13 cellular contexts compared by ENCODE assay signal in genomic region chr20:48195121-48195870, GRCh38.
DNase-seq lines count a peak whose midpoint lies in the region; ATAC-seq and TF ChIP-seq lines count a peak whose summit lies in the region.
"Had no signal": no experiment of that assay in that cellular context is flagged by ENCODE, and none has a peak within 500 bp of the region (broad histone marks: within the 10 kb centered on the region; RNA-seq: fewer than 3 reads in every experiment).

No MANE protein-coding gene starts in this region.

- TF ChIP-seq CTCF in WERI-Rb-1 (IDR thresholded peaks at IDR 0.05; ENCODE audit: low read depth, low read length), result no peak
- TF ChIP-seq CTCF in progenitor cell of endocrine pancreas (IDR thresholded peaks at IDR 0.05; ENCODE audit: unreplicated experiment), result no peak

- H3K9me3 ChIP-seq in WERI-Rb-1 (ENCODE audit: severe bottlenecking), result no peaks in the 10 kb centered on the region

- DNase-seq in DMS 273 (lab: John Stamatoyannopoulos, UW; ENCODE audit: unreplicated experiment) (peak; percentile 27), DMS 273 treated with DMSO at 0.1 percent for 48 hours (lab: John Stamatoyannopoulos, UW) (no peak), WERI-Rb-1 (no peak), kidney tubule cell (ENCODE audit: low spot score) (peak; percentile 58), progenitor cell of endocrine pancreas (ENCODE audit: low spot score, unreplicated experiment) (no peak), activated T-cell treated with anti-CD3 and anti-CD28 coated beads for 4 hours (no peak)
- DNase-seq: Calu3; CD4-positive, alpha-beta T cell; EL; HCEC 1CT had no signal

- no peaks in the 10 kb centered on the region for H3K36me3 ChIP-seq in WERI-Rb-1
- H3K36me3 ChIP-seq: BLaER1 treated with 17β-estradiol and CSF1 and Interleukin-3, amounts not matched to agents 10 nM and 100 nM had no signal

- no peak overlapping the region for H3K4me3 Mint-ChIP-seq in progenitor cell of endocrine pancreas (ENCODE audit: low read depth)
- H3K4me3 Mint-ChIP-seq: CD4-positive, alpha-beta T cell had no signal

- peak overlapping the region; percentile 53; the same call in 1 of the 2 replicates for H3K27ac ChIP-seq in WERI-Rb-1
- H3K27ac ChIP-seq: 22Rv1; BLaER1 treated with 17β-estradiol and CSF1 and Interleukin-3, amounts not matched to agents 10 nM and 100 nM had no signal

- H3K36me3 Mint-ChIP-seq in progenitor cell of endocrine pancreas (ENCODE audit: insufficient read depth), result no peaks in the 10 kb centered on the region

- no peak for ATAC-seq in GM19035 (IDR thresholded peaks at IDR 0.05; ENCODE audit: unreplicated experiment)

- no peaks in the 10 kb centered on the region for H3K9me3 Mint-ChIP-seq in progenitor cell of endocrine pancreas (ENCODE audit: low read depth)
- H3K9me3 Mint-ChIP-seq: CD4-positive, alpha-beta T cell had no signal

- no peaks in the 10 kb centered on the region for H3K27me3 ChIP-seq in WERI-Rb-1 (ENCODE audit: insufficient read depth, low read depth, severe bottlenecking)
- H3K27me3 ChIP-seq: BLaER1 treated with 17β-estradiol and CSF1 and Interleukin-3, amounts not matched to agents 10 nM and 100 nM had no signal

- no peak overlapping the region for H3K4me3 ChIP-seq in WERI-Rb-1 (ENCODE audit: low read depth, low read length)
- H3K4me3 ChIP-seq: BLaER1 treated with 17β-estradiol and CSF1 and Interleukin-3, amounts not matched to agents 10 nM and 100 nM had no signal

- peaks cover 21% of the 10 kb centered on the region for H3K4me1 Mint-ChIP-seq in progenitor cell of endocrine pancreas (ENCODE audit: low read depth)

- peaks cover 6% of the 10 kb centered on the region for H3K27me3 Mint-ChIP-seq in progenitor cell of endocrine pancreas
- H3K27me3 Mint-ChIP-seq: CD4-positive, alpha-beta T cell had no signal

- H3K27ac Mint-ChIP-seq in progenitor cell of endocrine pancreas, result peak overlapping the region; percentile 21
- H3K27ac Mint-ChIP-seq: CD4-positive, alpha-beta T cell had no signal

Comparison
In these comparisons a context has a peak if more than half of its experiments do, and no peak if none do; other contexts are left out.
1. DNase-seq: peak in DMS 273 (single experiment) and kidney tubule cell (single experiment); none in DMS 273 treated with DMSO at 0.1 percent for 48 hours (single experiment), WERI-Rb-1 (single experiment), progenitor cell of endocrine pancreas (single experiment) and activated T-cell treated with anti-CD3 and anti-CD28 coated beads for 4 hours (single experiment).